ENCODE assay signal across 9 cellular contexts in the genomic region with DNA sequence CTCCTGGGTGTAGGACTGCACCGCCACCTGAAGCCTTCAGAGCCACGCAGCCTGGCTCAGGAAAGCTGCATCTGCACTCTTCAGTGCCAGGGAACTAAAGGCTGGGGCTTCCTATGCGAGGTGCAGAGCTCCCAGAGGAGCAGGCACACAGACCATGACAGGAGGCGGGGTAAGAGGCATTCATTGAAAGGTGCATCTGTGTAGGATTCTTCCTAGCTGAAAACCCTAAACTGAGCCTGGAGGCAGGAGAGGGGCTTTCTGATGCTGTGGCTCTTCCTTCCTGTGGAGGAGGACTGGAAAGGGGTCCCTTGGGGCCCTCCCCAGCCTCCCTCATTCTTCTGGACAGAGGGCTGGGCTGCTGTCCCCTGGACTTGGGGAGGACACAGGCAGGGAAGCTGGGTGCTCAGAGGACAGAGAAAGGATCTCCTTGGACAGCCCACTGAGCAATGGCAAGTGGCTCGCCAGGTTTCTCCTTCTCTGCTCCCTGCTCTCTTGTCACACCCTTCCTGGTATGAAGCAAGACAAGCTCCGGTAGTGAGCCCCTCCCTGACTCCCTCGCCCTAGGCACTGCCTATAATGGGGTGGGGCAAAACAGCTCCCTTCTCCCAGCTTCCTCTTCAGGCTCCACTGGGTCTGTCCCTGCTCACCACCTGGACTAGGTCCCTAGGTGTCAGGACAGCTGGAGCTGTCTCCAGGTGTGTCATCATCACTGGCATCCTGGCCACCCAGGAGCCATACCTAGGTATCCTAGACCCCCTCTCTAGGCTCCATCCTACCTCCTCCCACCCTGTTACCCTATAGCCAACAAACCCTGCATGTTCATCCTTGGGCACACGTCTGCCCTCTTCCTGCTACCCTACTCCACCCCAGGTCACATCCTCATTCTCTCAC. TPM values are rescaled to one million over a fixed set of nuclear protein-coding genes. Genes with fewer than 3 reads are reported as not detected.
DNase-seq lines count a peak whose midpoint lies in the region; ATAC-seq, FAIRE-seq and TF ChIP-seq lines count a peak whose summit lies in the region.
"Had no signal": no experiment of that assay in that cellular context is flagged by ENCODE, and none has a peak within 500 bp of the region (broad histone marks: within the 10 kb centered on the region; RNA-seq: fewer than 3 reads in every experiment).

No MANE protein-coding gene starts in this region.

- FAIRE-seq in bronchial epithelial cell (lab: Jason Lieb, UNC) (peak; percentile 83), pancreas (lab: Jason Lieb, UNC) (no peak)

- DNase-seq in H7 (peak; percentile 29), NCI-H2196 (lab: John Stamatoyannopoulos, UW; ENCODE audit: unreplicated experiment) (peak; percentile 72), bronchial epithelial cell (ENCODE audit: low read depth) (peak; percentile 87), pancreas (no peak), brain microvascular endothelial cell (no peak), HuH-7.5 (ENCODE audit: low spot score) (no peak)
- DNase-seq in activated CD4-positive, CD25-positive, alpha-beta regulatory T cell treated with anti-CD3 and anti-CD28 coated beads, Interleukin-2, amount 50 U/mL, for 72 hours, result no peak
- DNase-seq: NCI-H774 had no signal

- intact Hi-C loops in pancreas (cut with DNase I), result no loop called here

- H3K4me3 ChIP-seq in H7 (ENCODE audit: insufficient read depth, low read depth, low read length), result no peak overlapping the region
- no peak overlapping the region for H3K4me3 ChIP-seq in bronchial epithelial cell (ENCODE audit: low read depth, low read length)
- H3K4me3 ChIP-seq in pancreas, result no peak overlapping the region
- no peak overlapping the region for H3K4me3 ChIP-seq in brain microvascular endothelial cell (ENCODE audit: low read depth, low read length)

- TF ChIP-seq CTCF in bronchial epithelial cell (IDR thresholded peaks at IDR 0.05; ENCODE audit: insufficient read depth, low read length, severe bottlenecking), result no peak
- TF ChIP-seq CTCF in pancreas (IDR thresholded peaks at IDR 0.05), result no peak
- no peak for TF ChIP-seq CTCF in brain microvascular endothelial cell (IDR thresholded peaks at IDR 0.05; ENCODE audit: low read depth, low read length, missing control alignments)

- H3K27ac ChIP-seq in pancreas (no peak overlapping the region), brain microvascular endothelial cell (no peak overlapping the region)

- H3K4me1 ChIP-seq in pancreas, result peaks cover 0 to 3% (median 3%) of the 10 kb centered on the region in 3 donors

- no peaks in the 10 kb centered on the region for H3K36me3 ChIP-seq in H7 (replicated peaks; ENCODE audit: control insufficient read depth, insufficient read depth, low read length)
- no peaks in the 10 kb centered on the region for H3K36me3 ChIP-seq in bronchial epithelial cell (ENCODE audit: control insufficient read depth, insufficient read depth, low read length)
- no peaks in the 10 kb centered on the region for H3K36me3 ChIP-seq in pancreas
- no peaks in the 10 kb centered on the region for H3K36me3 ChIP-seq in brain microvascular endothelial cell (replicated peaks)

- in situ Hi-C loops in brain microvascular endothelial cell (cut with HindIII; ENCODE audit: low pct_ligation_motif_present, low sequenced_read_pairs), result no loop called here

- no peaks in the 10 kb centered on the region for H3K9me3 ChIP-seq in pancreas

- 51 to 59% methylated on average over 8 of the region's 8 CpGs for WGBS in pancreas, 2 donors

- H3K27me3 ChIP-seq in H7 (ENCODE audit: control insufficient read depth, insufficient read depth, low read length), result peaks cover 21% of the 10 kb centered on the region
- no peaks in the 10 kb centered on the region for H3K27me3 ChIP-seq in bronchial epithelial cell (ENCODE audit: control insufficient read depth, insufficient read depth, low read length)
- H3K27me3 ChIP-seq in pancreas, result no peaks in the 10 kb centered on the region
- no peaks in the 10 kb centered on the region for H3K27me3 ChIP-seq in brain microvascular endothelial cell (replicated peaks)

- ATAC-seq in pancreas (peak in 3 of 4 donors; percentile 63 to 67 (median 66)), GM21367 (IDR thresholded peaks at IDR 0.05; ENCODE audit: unreplicated experiment) (no peak)

RNA-seq across cellular contexts. Expression of gene S100A6, which starts 20.0 kb away (rescaled TPM):
- 1.3 and 1.4 TPM in 2 replicates for total RNA-seq in H7 (2014; rRNA removed; shearing (Covaris generic))
- total RNA-seq in bronchial epithelial cell (2,948 and 3,820 TPM in 2 replicates), pancreas (100 to 1,000 TPM in 2 of 6 donors, 10 to 100 TPM in 4; 21.4 to 264 (median 61.8) TPM)
- polyA plus RNA-seq in pancreas, result 100 to 1,000 TPM; 304 to 495 TPM

RNA-seq across cellular contexts. Expression of gene S100A5, which starts 25.0 kb away (rescaled TPM):
- not detected in 2 replicates for total RNA-seq in H7 (2014; rRNA removed; shearing (Covaris generic))
- not detected in 2 replicates for total RNA-seq in bronchial epithelial cell
- not detected for total RNA-seq in pancreas
- not detected for polyA plus RNA-seq in pancreas

RNA-seq across cellular contexts. Expression of gene S100A4, which starts 29.9 kb away (rescaled TPM):
- total RNA-seq in H7 (2014; rRNA removed; shearing (Covaris generic)), result 17.3 and 18.0 TPM in 2 replicates
- total RNA-seq in bronchial epithelial cell (10.8 and 16.8 TPM in 2 replicates), pancreas (10 to 100 TPM in 4 of 6 donors, 1 to 10 TPM in 2; 5.0 to 40.9 (median 24.4) TPM)
- 100 to 1,000 TPM in 1 of 2 donors, 10 to 100 TPM in 1; 88.6 to 149 TPM for polyA plus RNA-seq in pancreas

RNA-seq across cellular contexts. Expression of gene S100A3, which starts 33.3 kb away (rescaled TPM):
- 0.30 and 0.31 TPM in 2 replicates for total RNA-seq in H7 (2014; rRNA removed; shearing (Covaris generic))
- total RNA-seq in bronchial epithelial cell (2.3 and 26.6 TPM in 2 replicates), pancreas (under 1 TPM in 3 of 6 donors, not detected in 3; 0.20 to 0.70 (median 0.66) TPM)
- 1 to 10 TPM in 1 of 2 donors, under 1 TPM in 1; 0.38 to 1.1 TPM for polyA plus RNA-seq in pancreas

RNA-seq across cellular contexts. Expression of gene S100A2, which starts 49.9 kb away (rescaled TPM):
- 0.94 TPM in 1 of 2 replicates, not detected in the other for total RNA-seq in H7 (2014; rRNA removed; shearing (Covaris generic))
- total RNA-seq in bronchial epithelial cell, result 804 and 1,251 TPM in 2 replicates
- 1 to 10 TPM in 1 of 6 donors, under 1 TPM in 3, not detected in 2; 0.60 to 2.1 (median 0.68) TPM for total RNA-seq in pancreas
- 1 to 10 TPM; 1.9 to 2.8 TPM for polyA plus RNA-seq in pancreas

Comparison
In these comparisons a context has a peak if more than half of its experiments do, and no peak if none do; other contexts are left out.
1. DNase-seq: peak in H7 (single experiment), NCI-H2196 (single experiment) and bronchial epithelial cell (single experiment); none in pancreas (0 of 6), brain microvascular endothelial cell (single experiment), HuH-7.5 (single experiment) and activated CD4-positive, CD25-positive, alpha-beta regulatory T cell treated with anti-CD3 and anti-CD28 coated beads, Interleukin-2, amount 50 U/mL, for 72 hours (single experiment).
2. RNA of gene S100A6, which starts 20.0 kb away (total RNA-seq): 2,948 to 3,820 TPM in bronchial epithelial cell; 21.4 to 264 TPM in pancreas and 1.3 to 1.4 TPM in H7; every median in the first group is over 10 times any median in the second.